ENCODE assay signal across 10 cellular contexts in the genomic region with DNA sequence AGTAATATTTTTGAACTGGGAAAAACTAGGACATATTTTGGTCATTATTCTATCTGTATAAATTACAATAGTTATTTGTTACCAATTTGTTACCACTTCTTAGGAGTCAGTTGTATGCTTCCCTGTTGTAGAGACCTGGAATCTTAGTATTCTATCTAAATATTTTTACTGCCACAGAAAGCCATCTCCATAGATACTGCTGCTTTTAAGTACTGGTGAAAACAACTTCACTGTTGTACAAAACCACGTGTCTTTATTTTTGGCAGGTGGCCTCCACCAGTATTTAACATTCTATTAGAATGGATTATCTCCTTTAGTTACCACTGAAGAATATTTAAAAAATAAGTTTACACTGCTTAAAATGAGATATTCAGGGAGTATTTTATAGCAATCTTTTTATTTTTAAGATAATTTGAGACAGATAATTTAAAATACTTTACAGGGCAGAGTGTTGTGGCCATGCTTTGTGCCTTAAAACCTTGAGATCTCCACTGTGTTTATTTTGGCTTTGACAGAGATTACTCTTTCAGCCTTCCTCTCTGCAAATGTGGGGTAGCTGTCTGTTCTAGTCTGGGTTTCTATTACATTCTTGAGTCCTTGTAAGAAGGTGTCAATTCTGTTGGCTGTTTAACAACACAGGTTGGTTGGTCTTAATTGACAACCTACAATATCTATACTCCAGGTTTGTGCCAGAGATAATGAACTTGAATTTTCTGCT.
A peak's percentile ranks its signal among the peaks of the same experiment; 100 is the strongest.
DNase-seq lines count a peak whose midpoint lies in the region; ATAC-seq, FAIRE-seq and TF ChIP-seq lines count a peak whose summit lies in the region.
"Had no signal": no experiment of that assay in that cellular context is flagged by ENCODE, and none has a peak within 500 bp of the region (broad histone marks: within the 10 kb centered on the region; RNA-seq: fewer than 3 reads in every experiment).

No MANE protein-coding gene starts in this region.

- no peak for DNase-seq in Karpas-422
- peak; percentile 27 for DNase-seq in NCI-H69 (lab: John Stamatoyannopoulos, UW)
- peak; percentile 45 for DNase-seq in endothelial cell of umbilical vein (ENCODE audit: low read depth, low spot score)
- no peak for DNase-seq in psoas muscle
- DNase-seq in central memory CD4-positive, alpha-beta T cell = no peak
- no peak for DNase-seq in amniotic stem cell (lab: John Stamatoyannopoulos, UW)
- DNase-seq in HEK293T (ENCODE audit: extremely low spot score) = no peak
- no peak for DNase-seq in NCI-H1417 treated with DMSO at 0.1 percent for 48 hours (lab: John Stamatoyannopoulos, UW)
- DNase-seq: activated CD4-positive, alpha-beta T cell treated with anti-CD3 and anti-CD28 coated beads for 36 hours; T-helper 1 cell had no signal

- TF ChIP-seq POLR2A in endothelial cell of umbilical vein (IDR thresholded peaks at IDR 0.05; ENCODE audit: low read depth, low read length) = no peak

- H3K9me3 ChIP-seq in Karpas-422 (ENCODE audit: low read length) = no peaks in the 10 kb centered on the region
- no peaks in the 10 kb centered on the region for H3K9me3 ChIP-seq in endothelial cell of umbilical vein (replicated peaks; ENCODE audit: control insufficient read depth, insufficient read depth, low read length)
- H3K9me3 ChIP-seq in psoas muscle = no peaks in the 10 kb centered on the region

- TF ChIP-seq CTCF in endothelial cell of umbilical vein (IDR thresholded peaks at IDR 0.05; ENCODE audit: extremely low read depth in 1 of 2, insufficient read depth in 1 of 2, low read depth in 1 of 2, low read length in 2 of 2) (no peak), psoas muscle (IDR thresholded peaks at IDR 0.05) (no peak)

- no peak overlapping the region for H2AFZ ChIP-seq in Karpas-422 (ENCODE audit: low read length)
- H2AFZ ChIP-seq in endothelial cell of umbilical vein (ENCODE audit: low read depth, low read length) = no peak overlapping the region

- no peaks in the 10 kb centered on the region for H3K9me1 ChIP-seq in endothelial cell of umbilical vein (replicated peaks; ENCODE audit: control insufficient read depth, extremely low read depth, insufficient read depth, low read length)

- H3K27me3 ChIP-seq in Karpas-422 (ENCODE audit: low read length) (no peaks in the 10 kb centered on the region), endothelial cell of umbilical vein (ENCODE audit: control insufficient read depth in 2 of 2, insufficient read depth in 2 of 2, low read length in 2 of 2) (no peaks in the 10 kb centered on the region), psoas muscle (ENCODE audit: insufficient read depth in 3 of 3, low read length in 2 of 3) (no peaks in the 10 kb centered on the region)

- 10 to 24% (median 17%) methylated on average over 1 of the region's 1 CpG for WGBS in psoas muscle, 3 donors

- intact Hi-C loops in endothelial cell of umbilical vein (cut with micrococcal nuclease) (no loop called here), psoas muscle (cut with DNase I) (no loop called here)

- no peak for FAIRE-seq in endothelial cell of umbilical vein (lab: Jason Lieb, UNC)

- H3K79me2 ChIP-seq in Karpas-422 (ENCODE audit: low read length) = peaks cover 70% of the 10 kb centered on the region
- peaks cover 8% of the 10 kb centered on the region for H3K79me2 ChIP-seq in endothelial cell of umbilical vein (ENCODE audit: control insufficient read depth, insufficient read depth, low read length)

- CTCF ChIA-PET in endothelial cell of umbilical vein (lab: Charles Lee) (no interaction called here), HEK293T (lab: Yijun Ruan, JAX) (no interaction called here)

- H3K4me2 ChIP-seq in Karpas-422 (ENCODE audit: low read depth, low read length, poor library complexity, severe bottlenecking) (no peak overlapping the region), endothelial cell of umbilical vein (ENCODE audit: insufficient read depth, low read length) (no peak overlapping the region)

- ATAC-seq in psoas muscle = no peak
- ATAC-seq: activated CD4-positive, alpha-beta T cell treated with anti-CD3 and anti-CD28 coated beads for 36 hours had no signal

- H3K4me3 ChIP-seq in Karpas-422 (ENCODE audit: low read length) (no peak overlapping the region), endothelial cell of umbilical vein (replicated peaks in 1 of 3; ENCODE audit: insufficient read depth in 1 of 3, low read depth in 1 of 3, low read length in 3 of 3) (no peak overlapping the region), psoas muscle (peak overlapping the region; percentile 31)

- H3K36me3 ChIP-seq in Karpas-422 (ENCODE audit: insufficient read depth, low read length) (peaks cover 41% of the 10 kb centered on the region), endothelial cell of umbilical vein (ENCODE audit: control insufficient read depth in 2 of 2, extremely low read depth in 1 of 2, insufficient read depth in 2 of 2, low read length in 2 of 2) (peaks cover 0 to 2% of the 10 kb centered on the region in 2 experiments), psoas muscle (ENCODE audit: insufficient read depth in 1 of 2, low read depth in 1 of 2) (no peaks in the 10 kb centered on the region)

- POLR2A ChIA-PET in endothelial cell of umbilical vein (lab: Charles Lee) = no interaction called here
- POLR2A ChIA-PET in HEK293T (lab: Yijun Ruan, JAX) = no interaction called here

- BruUV-seq in endothelial cell of umbilical vein (replicated peaks; lab: Mats Ljungman, UMichigan) = no TSS peak

- H4K20me1 ChIP-seq in Karpas-422 (ENCODE audit: insufficient read depth, low read depth, low read length) (no peaks in the 10 kb centered on the region), endothelial cell of umbilical vein (replicated peaks; ENCODE audit: control insufficient read depth, extremely low read depth, insufficient read depth, low read length) (no peaks in the 10 kb centered on the region)

- H3K9ac ChIP-seq in Karpas-422 (ENCODE audit: low read length) (no peak overlapping the region), endothelial cell of umbilical vein (replicated peaks; ENCODE audit: extremely low read depth, insufficient read depth, low read length) (no peak overlapping the region)

- H3K4me1 ChIP-seq in Karpas-422 (ENCODE audit: low read length) (peaks cover 79% of the 10 kb centered on the region), endothelial cell of umbilical vein (ENCODE audit: control insufficient read depth, extremely low read depth, insufficient read depth, low read length) (peaks cover 4% of the 10 kb centered on the region), psoas muscle (peaks cover 21% of the 10 kb centered on the region)

- H3K9me2 ChIP-seq in Karpas-422 (replicated peaks; ENCODE audit: insufficient read depth, low read length) = no peaks in the 10 kb centered on the region

- peak overlapping the region; percentile 49; the same call in 1 of the 2 replicates for H3K27ac ChIP-seq in Karpas-422 (ENCODE audit: low read length)
- H3K27ac ChIP-seq in endothelial cell of umbilical vein (ENCODE audit: insufficient read depth, low read depth, low read length) = no peak overlapping the region
- peak overlapping the region; percentile 60 for H3K27ac ChIP-seq in psoas muscle

- dilution Hi-C loops in endothelial cell of umbilical vein (cut with MboI; ENCODE audit: extremely low pct_ligation_motif_present, low sequenced_read_pairs) = no loop called here

TF ChIP-seq in endothelial cell of umbilical vein, 7 proteins besides CTCF, POLR2A, EP300 and RAD21:
- no peak for TF ChIP-seq FOS (IDR thresholded peaks at IDR 0.05; ENCODE audit: borderline replicate concordance, insufficient read depth, low read length)
- TF ChIP-seq, protein P1, sequence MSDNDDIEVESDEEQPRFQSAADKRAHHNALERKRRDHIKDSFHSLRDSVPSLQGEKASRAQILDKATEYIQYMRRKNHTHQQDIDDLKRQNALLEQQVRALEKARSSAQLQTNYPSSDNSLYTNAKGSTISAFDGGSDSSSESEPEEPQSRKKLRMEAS (IDR thresholded peaks at IDR 0.05; ENCODE audit: insufficient read depth, insufficient read length) = no peak
- no peak for TF ChIP-seq MYC (IDR thresholded peaks at IDR 0.05; ENCODE audit: low read depth, low read length)
- no peak for TF ChIP-seq POLR2AphosphoS5 (IDR thresholded peaks at IDR 0.05; ENCODE audit: insufficient read depth, low read depth, low read length)
- no peak for TF ChIP-seq GATA2 (IDR thresholded peaks at IDR 0.05; ENCODE audit: insufficient read depth, insufficient read length, low read depth, low read length)
- TF ChIP-seq EZH2 (IDR thresholded peaks at IDR 0.05; ENCODE audit: borderline replicate concordance, low read depth, low read length, severe bottlenecking) = no peak
- no peak for TF ChIP-seq JUN (IDR thresholded peaks at IDR 0.05; ENCODE audit: borderline replicate concordance, insufficient read depth, insufficient read length, low read depth)

TF ChIP-seq in HEK293T, 16 proteins besides CTCF, POLR2A, EP300 and RAD21:
- TF ChIP-seq BHLHE40 (IDR thresholded peaks at IDR 0.05; ENCODE audit: borderline replicate concordance) (no peak), ELF4 (IDR thresholded peaks at IDR 0.05) (no peak), ARNT (IDR thresholded peaks at IDR 0.05) (no peak), NFRKB (IDR thresholded peaks at IDR 0.05) (no peak), TARDBP (IDR thresholded peaks at IDR 0.05) (no peak), HDGF (IDR thresholded peaks at IDR 0.05; ENCODE audit: borderline replicate concordance) (no peak), ZNF384 (IDR thresholded peaks at IDR 0.05) (no peak), L3MBTL2 (conservative IDR thresholded peaks at IDR 0.05) (no peak), SP1 (IDR thresholded peaks at IDR 0.05) (no peak)

Comparison
In these comparisons a context has a peak if more than half of its experiments do, and no peak if none do; other contexts are left out.
1. DNase-seq: peak in NCI-H69 (single experiment) and endothelial cell of umbilical vein (single experiment); none in Karpas-422 (single experiment), psoas muscle (0 of 2), central memory CD4-positive, alpha-beta T cell (single experiment), amniotic stem cell (single experiment), HEK293T (single experiment) and NCI-H1417 treated with DMSO at 0.1 percent for 48 hours (single experiment).